In the genomic region with DNA sequence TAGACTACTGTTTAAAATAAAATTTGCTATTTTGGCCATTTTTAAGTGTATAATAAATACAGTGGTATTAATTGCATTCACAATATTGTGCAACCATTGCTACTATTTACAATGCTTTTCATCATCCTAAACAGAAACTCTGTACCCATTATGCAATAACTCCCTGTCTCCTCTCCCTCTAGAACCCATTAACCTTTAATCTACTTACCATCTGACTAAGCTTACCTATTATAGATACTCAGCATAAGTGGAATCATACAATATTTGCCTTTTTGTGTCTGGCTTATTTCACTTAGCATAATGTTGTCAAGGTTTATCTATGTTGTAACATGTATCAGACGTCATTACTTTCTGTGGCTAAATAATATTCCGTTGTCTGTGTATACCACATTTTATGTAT, we compare ENCODE assay signal across 1 cellular context.
TF ChIP-seq lines count a peak whose summit lies in the region.

No MANE protein-coding gene starts in this region.

TF ChIP-seq in K562, 482 proteins besides CTCF, POLR2A, EP300 and RAD21 (continued from another document):
- TF ChIP-seq, protein P1, sequence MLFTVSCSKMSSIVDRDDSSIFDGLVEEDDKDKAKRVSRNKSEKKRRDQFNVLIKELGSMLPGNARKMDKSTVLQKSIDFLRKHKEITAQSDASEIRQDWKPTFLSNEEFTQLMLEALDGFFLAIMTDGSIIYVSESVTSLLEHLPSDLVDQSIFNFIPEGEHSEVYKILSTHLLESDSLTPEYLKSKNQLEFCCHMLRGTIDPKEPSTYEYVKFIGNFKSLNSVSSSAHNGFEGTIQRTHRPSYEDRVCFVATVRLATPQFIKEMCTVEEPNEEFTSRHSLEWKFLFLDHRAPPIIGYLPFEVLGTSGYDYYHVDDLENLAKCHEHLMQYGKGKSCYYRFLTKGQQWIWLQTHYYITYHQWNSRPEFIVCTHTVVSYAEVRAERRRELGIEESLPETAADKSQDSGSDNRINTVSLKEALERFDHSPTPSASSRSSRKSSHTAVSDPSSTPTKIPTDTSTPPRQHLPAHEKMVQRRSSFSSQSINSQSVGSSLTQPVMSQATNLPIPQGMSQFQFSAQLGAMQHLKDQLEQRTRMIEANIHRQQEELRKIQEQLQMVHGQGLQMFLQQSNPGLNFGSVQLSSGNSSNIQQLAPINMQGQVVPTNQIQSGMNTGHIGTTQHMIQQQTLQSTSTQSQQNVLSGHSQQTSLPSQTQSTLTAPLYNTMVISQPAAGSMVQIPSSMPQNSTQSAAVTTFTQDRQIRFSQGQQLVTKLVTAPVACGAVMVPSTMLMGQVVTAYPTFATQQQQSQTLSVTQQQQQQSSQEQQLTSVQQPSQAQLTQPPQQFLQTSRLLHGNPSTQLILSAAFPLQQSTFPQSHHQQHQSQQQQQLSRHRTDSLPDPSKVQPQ (CRISPR knock-in tag; IDR thresholded peaks at IDR 0.05; ENCODE audit: borderline replicate concordance): no peak
- TF ChIP-seq DPF2 (IDR thresholded peaks at IDR 0.05) (no peak), NFYB (IDR thresholded peaks at IDR 0.05; ENCODE audit: extremely low read depth, insufficient read length) (no peak), ZNF695 (CRISPR knock-in tag; IDR thresholded peaks at IDR 0.05) (no peak), CHD1 (IDR thresholded peaks at IDR 0.05; ENCODE audit: low read length) (no peak), FOXJ2 (tag; IDR thresholded peaks at IDR 0.05) (no peak), CBX2 (IDR thresholded peaks at IDR 0.05; ENCODE audit: insufficient read depth, low read length, poor library complexity, severe bottlenecking) (no peak)
